Comparison of ENCODE assay signal across 32 cellular contexts in genomic region chr1:54815086-54815876, GRCh38. TPM values are rescaled to one million over a fixed set of nuclear protein-coding genes. Genes with fewer than 3 reads are reported as not detected.
DNase-seq lines count a peak whose midpoint lies in the region; ATAC-seq and TF ChIP-seq lines count a peak whose summit lies in the region.
"Had no signal": no experiment of that assay in that cellular context is flagged by ENCODE, and none has a peak within 500 bp of the region (broad histone marks: within the 10 kb centered on the region; RNA-seq: fewer than 3 reads in every experiment).

No MANE protein-coding gene starts in this region.

- no peaks in the 10 kb centered on the region for H3K36me3 ChIP-seq in muscle layer of duodenum (ENCODE audit: control insufficient read depth in 1 of 2, insufficient read depth in 2 of 2, low read length in 2 of 2)
- no peaks in the 10 kb centered on the region for H3K36me3 ChIP-seq in aorta (ENCODE audit: control insufficient read depth in 1 of 2, insufficient read depth in 2 of 2, low read length in 1 of 2)
- H3K36me3 ChIP-seq: ascending aorta; BLaER1 treated with 17β-estradiol and CSF1 and Interleukin-3, amounts not matched to agents 10 nM and 100 nM; spleen; vagina had no signal

- no peak for ATAC-seq in stimulated activated naive CD8-positive, alpha-beta T cell treated with anti-CD3 and anti-CD28 coated beads, Interleukin-15, Interleukin-2, amounts not matched to agents 100 U/mL and 50 U/mL, for 24 hours
- no peak for ATAC-seq in HG02852 (IDR thresholded peaks at IDR 0.05; ENCODE audit: unreplicated experiment)
- no peak for ATAC-seq in aorta (ENCODE audit: low FRiP score)
- ATAC-seq: activated CD8-positive, alpha-beta memory T cell treated with anti-CD3 and anti-CD28 coated beads, Interleukin-2, amount 10 ng/mL, durations not matched to agents 7 days and 5 days; activated naive CD4-positive, alpha-beta T cell treated with anti-CD3 and anti-CD28 coated beads, Interleukin-2, amount 50 U/mL, for 72 hours; natural killer cell had no signal

- 90 to 92% methylated on average over 7 of the region's 7 CpGs for WGBS in aorta, 2 donors

- peaks cover 4% of the 10 kb centered on the region for H3K4me1 Mint-ChIP-seq in stimulated activated naive CD8-positive, alpha-beta T cell treated with anti-CD3 and anti-CD28 coated beads, Interleukin-15, Interleukin-2, amounts not matched to agents 100 ng/mL and 50 ng/mL, for 24 hours (ENCODE audit: low read depth)
- H3K4me1 Mint-ChIP-seq in chondrocyte (ENCODE audit: low read depth): no peaks in the 10 kb centered on the region

- intact Hi-C loops in aorta (cut with DNase I): loop anchor here in 1 of 2 donors (10.0 kb wide), 2 partner anchors 320 to 740 kb away; no protein-coding TSS in a partner anchor

- no peak for TF ChIP-seq CTCF in chondrocyte (IDR thresholded peaks at IDR 0.05)

- H3K27ac ChIP-seq in muscle layer of duodenum (ENCODE audit: low read length) (peak overlapping the region; percentile 60), aorta (ENCODE audit: low read depth in 1 of 2, low read length in 2 of 2) (no peak overlapping the region)
- H3K27ac ChIP-seq: ascending aorta; BLaER1 treated with 17β-estradiol and CSF1 and Interleukin-3, amounts not matched to agents 10 nM and 100 nM; spleen; vagina had no signal

- H3K36me3 Mint-ChIP-seq in stimulated activated naive CD8-positive, alpha-beta T cell treated with anti-CD3 and anti-CD28 coated beads, Interleukin-15, Interleukin-2, amounts not matched to agents 100 ng/mL and 50 ng/mL, for 24 hours (ENCODE audit: low read depth): no peaks in the 10 kb centered on the region
- H3K36me3 Mint-ChIP-seq in chondrocyte (ENCODE audit: low read depth): no peaks in the 10 kb centered on the region
- H3K36me3 Mint-ChIP-seq: activated CD8-positive, alpha-beta memory T cell treated with anti-CD3 and anti-CD28 coated beads, Interleukin-2, amount 10 ng/mL, durations not matched to agents 7 days and 5 days; activated naive CD4-positive, alpha-beta T cell treated with anti-CD3 and anti-CD28 coated beads, Interleukin-2, amount 50 U/mL, for 72 hours; IgD-negative memory B cell had no signal

- no peaks in the 10 kb centered on the region for H3K27me3 Mint-ChIP-seq in stimulated activated naive CD8-positive, alpha-beta T cell treated with anti-CD3 and anti-CD28 coated beads, Interleukin-15, Interleukin-2, amounts not matched to agents 100 ng/mL and 50 ng/mL, for 24 hours
- H3K27me3 Mint-ChIP-seq in chondrocyte (ENCODE audit: low read depth): peaks cover 8% of the 10 kb centered on the region

- H3K4me3 Mint-ChIP-seq in stimulated activated naive CD8-positive, alpha-beta T cell treated with anti-CD3 and anti-CD28 coated beads, Interleukin-15, Interleukin-2, amounts not matched to agents 100 ng/mL and 50 ng/mL, for 24 hours: no peak overlapping the region
- H3K4me3 Mint-ChIP-seq in chondrocyte (ENCODE audit: unreplicated experiment): no peak overlapping the region
- H3K4me3 Mint-ChIP-seq: activated CD4-positive, alpha-beta T cell treated with anti-CD3 and anti-CD28 coated beads, Interleukin-2, amount 10 ng/mL, durations not matched to agents 24 days and 14 days; activated CD8-positive, alpha-beta memory T cell treated with anti-CD3 and anti-CD28 coated beads, Interleukin-2, amount 10 ng/mL, durations not matched to agents 7 days and 5 days; activated T-helper 1 cell treated with anti-CD3 and anti-CD28 coated beads, Interleukin-12 subunit alpha, Interleukin-12 subunit beta, Interleukin-2, Interleukin-4 antibody, amounts not matched to agents 30 ng/mL and 10 ng/mL and 1 ng/mL, durations not matched to agents 14 hours and 24 hours and 36 hours; H9; IgD-negative memory B cell; natural killer cell had no signal

- DNase-seq in stimulated activated naive CD8-positive, alpha-beta T cell treated with anti-CD3 and anti-CD28 coated beads, Interleukin-15, Interleukin-2, amounts not matched to agents 100 U/mL and 50 U/mL, for 24 hours: no peak
- DNase-seq in chondrocyte (ENCODE audit: low spot score): peak; percentile 39
- DNase-seq in ureter (ENCODE audit: low spot score): peak; percentile 41
- DNase-seq in activated CD4-positive, alpha-beta T cell treated with anti-CD3 and anti-CD28 coated beads, Interleukin-2, amount 50 U/mL, for 4 hours: no peak
- no peak for DNase-seq in aorta
- DNase-seq: central memory CD4-positive, alpha-beta T cell; DMS79 treated with DMSO at 0.1 percent for 48 hours; GF-D8; H9; natural killer cell; NCI-H1105 treated with DMSO at 0.1 percent for 48 hours; NCI-H1930; NCI-H446; retina; SHP77; spleen; substantia nigra; T-helper 9 cell had no signal

- H3K27me3 ChIP-seq in muscle layer of duodenum (ENCODE audit: low read depth, low read length): no peaks in the 10 kb centered on the region
- no peaks in the 10 kb centered on the region for H3K27me3 ChIP-seq in aorta (ENCODE audit: control insufficient read depth in 1 of 2, insufficient read depth in 2 of 2, low read length in 1 of 2)
- H3K27me3 ChIP-seq: ascending aorta; BLaER1 treated with 17β-estradiol and CSF1 and Interleukin-3, amounts not matched to agents 10 nM and 100 nM; vagina had no signal

- H3K9me3 Mint-ChIP-seq in stimulated activated naive CD8-positive, alpha-beta T cell treated with anti-CD3 and anti-CD28 coated beads, Interleukin-15, Interleukin-2, amounts not matched to agents 100 ng/mL and 50 ng/mL, for 24 hours: no peaks in the 10 kb centered on the region
- no peaks in the 10 kb centered on the region for H3K9me3 Mint-ChIP-seq in chondrocyte (ENCODE audit: low read depth)
- H3K9me3 Mint-ChIP-seq: activated CD4-positive, alpha-beta T cell treated with anti-CD3 and anti-CD28 coated beads, Interleukin-2, amount 10 ng/mL, durations not matched to agents 24 days and 14 days; activated naive CD4-positive, alpha-beta T cell treated with anti-CD3 and anti-CD28 coated beads, Interleukin-2, amount 50 U/mL, for 72 hours; activated T-helper 1 cell treated with anti-CD3 and anti-CD28 coated beads, Interleukin-12 subunit alpha, Interleukin-12 subunit beta, Interleukin-2, Interleukin-4 antibody, amounts not matched to agents 30 ng/mL and 10 ng/mL and 1 ng/mL, durations not matched to agents 14 hours and 24 hours and 36 hours; H9; IgD-negative memory B cell; natural killer cell had no signal

- peak overlapping the region; percentile 46 for H3K27ac Mint-ChIP-seq in stimulated activated naive CD8-positive, alpha-beta T cell treated with anti-CD3 and anti-CD28 coated beads, Interleukin-15, Interleukin-2, amounts not matched to agents 100 ng/mL and 50 ng/mL, for 24 hours
- H3K27ac Mint-ChIP-seq in chondrocyte (ENCODE audit: unreplicated experiment): no peak overlapping the region
- H3K27ac Mint-ChIP-seq: activated CD4-positive, alpha-beta T cell treated with anti-CD3 and anti-CD28 coated beads, Interleukin-2, amount 10 ng/mL, durations not matched to agents 24 days and 14 days; activated CD8-positive, alpha-beta memory T cell treated with anti-CD3 and anti-CD28 coated beads, Interleukin-2, amount 10 ng/mL, durations not matched to agents 7 days and 5 days; activated T-helper 1 cell treated with anti-CD3 and anti-CD28 coated beads, Interleukin-12 subunit alpha, Interleukin-12 subunit beta, Interleukin-2, Interleukin-4 antibody, amounts not matched to agents 30 ng/mL and 10 ng/mL and 1 ng/mL, durations not matched to agents 14 hours and 24 hours and 36 hours; H9; IgD-negative memory B cell had no signal

- no peak overlapping the region for H3K4me3 ChIP-seq in muscle layer of duodenum (ENCODE audit: low read depth in 1 of 2, low read length in 2 of 2)
- H3K4me3 ChIP-seq in aorta (ENCODE audit: low read length in 2 of 2): no peak overlapping the region
- H3K4me3 ChIP-seq: ascending aorta; BLaER1 treated with 17β-estradiol and CSF1 and Interleukin-3, amounts not matched to agents 10 nM and 100 nM; spleen; vagina had no signal

- no peaks in the 10 kb centered on the region for H3K4me1 ChIP-seq in muscle layer of duodenum (ENCODE audit: control insufficient read depth in 1 of 2, insufficient read depth in 2 of 2, low read length in 2 of 2)
- H3K4me1 ChIP-seq in aorta (ENCODE audit: control insufficient read depth in 1 of 2, insufficient read depth in 2 of 2, low read length in 2 of 2): no peaks in the 10 kb centered on the region
- H3K4me1 ChIP-seq: ascending aorta, vagina had no signal

- H3K9me3 ChIP-seq in muscle layer of duodenum (ENCODE audit: control insufficient read depth in 1 of 2, low read length in 2 of 2) (no peaks in the 10 kb centered on the region), aorta (ENCODE audit: control insufficient read depth, low read length) (no peaks in the 10 kb centered on the region)
- H3K9me3 ChIP-seq: ascending aorta; BLaER1 treated with 17β-estradiol and CSF1 and Interleukin-3, amounts not matched to agents 10 nM and 100 nM; spleen; vagina had no signal

RNA-seq across cellular contexts. Expression of gene TTC22, which starts 14.2 kb away (rescaled TPM):
- not detected in 3 replicates for total RNA-seq in chondrocyte
- total RNA-seq in ureter: 14.9 TPM
- under 1 TPM in 1 of 2 donors, not detected in 1; 0.27 TPM for total RNA-seq in aorta
- 1 to 10 TPM in 1 of 2 donors, under 1 TPM in 1; 0.20 to 3.9 TPM for polyA plus RNA-seq in aorta
- total RNA-seq: ascending aorta, dermis microvascular lymphatic vessel endothelial cell, endothelial cell of umbilical vein, glomerular endothelial cell had no signal
- polyA plus RNA-seq: endothelial cell of umbilical vein had no signal

RNA-seq across cellular contexts. Expression of gene PARS2, which starts 51.0 kb away (rescaled TPM):
- total RNA-seq in chondrocyte (3.2 to 4.2 TPM (median 4.0 TPM) in 3 replicates), ureter (6.2 TPM), aorta (1 to 10 TPM; 2.2 to 3.0 TPM)
- polyA plus RNA-seq in aorta: 1 to 10 TPM; 1.2 to 2.4 TPM

Comparison
In these comparisons a context has a peak if more than half of its experiments do, and no peak if none do; other contexts are left out.
1. DNase-seq: peak in chondrocyte (single experiment) and ureter (single experiment); none in stimulated activated naive CD8-positive, alpha-beta T cell treated with anti-CD3 and anti-CD28 coated beads, Interleukin-15, Interleukin-2, amounts not matched to agents 100 U/mL and 50 U/mL, for 24 hours (single experiment), activated CD4-positive, alpha-beta T cell treated with anti-CD3 and anti-CD28 coated beads, Interleukin-2, amount 50 U/mL, for 4 hours (0 of 2) and aorta (0 of 2).
2. RNA of gene TTC22, which starts 14.2 kb away (total RNA-seq): 14.9 TPM in ureter (single experiment); 0.27 TPM in aorta and not detected in chondrocyte; every median in the first group is over 10 times any median in the second.